In genomic region chr18:5538541-5538940, GRCh38 we compare ENCODE assay signal across 1 cellular context.
TF ChIP-seq lines count a peak whose summit lies in the region.

No MANE protein-coding gene starts in this region.

TF ChIP-seq in GM23338, 12 proteins besides CTCF, POLR2A, EP300 and RAD21 (continued from another document):
- TF ChIP-seq ZNF462 (CRISPR knock-in tag; IDR thresholded peaks at IDR 0.05) = no peak
- TF ChIP-seq ZNF331 (CRISPR knock-in tag; IDR thresholded peaks at IDR 0.05; ENCODE audit: low read depth) = no peak
